Comparison of ENCODE assay signal across 28 cellular contexts in the genomic region with DNA sequence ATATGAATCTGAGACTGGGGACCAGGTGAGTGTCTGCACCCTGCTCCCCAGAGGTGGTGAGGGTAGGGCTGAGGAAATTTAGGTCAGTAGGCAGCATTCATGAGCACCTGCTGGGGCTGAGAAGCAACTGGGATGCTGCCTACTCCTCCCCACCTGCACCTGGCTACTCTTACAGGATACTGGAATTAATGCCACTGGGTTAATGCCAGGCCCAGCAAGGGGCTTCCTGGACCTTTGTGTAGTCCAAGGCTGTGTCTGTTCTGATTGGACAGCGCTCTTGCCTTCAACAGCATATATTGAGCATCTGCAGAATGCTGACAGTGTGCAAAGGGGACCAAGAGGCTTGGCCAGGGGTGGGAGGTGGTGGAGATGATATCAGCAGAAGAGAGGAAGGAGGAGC. TPM values are rescaled to one million over a fixed set of nuclear protein-coding genes. Genes with fewer than 3 reads are reported as not detected.
"Had no signal": no experiment of that assay in that cellular context is flagged by ENCODE, and none has a peak within 500 bp of the region (broad histone marks: within the 10 kb centered on the region; RNA-seq: fewer than 3 reads in every experiment).

No MANE protein-coding gene starts in this region.

- H3K4me1 ChIP-seq: Peyer's patch, SJSA1 had no signal

- H3K4me3 ChIP-seq: Peyer's patch, SJSA1 had no signal

- H3K27me3 ChIP-seq: brain microvascular endothelial cell, Peyer's patch had no signal

- H3K4me1 Mint-ChIP-seq: activated naive CD4-positive, alpha-beta T cell treated with anti-CD3 and anti-CD28 coated beads, Interleukin-2, amount 10 ng/mL, durations not matched to agents 7 days and 5 days; activated naive CD8-positive, alpha-beta T cell treated with anti-CD3 and anti-CD28 coated beads for 36 hours had no signal

- H3K9me3 ChIP-seq: Peyer's patch, SJSA1 had no signal

- H3K36me3 ChIP-seq: brain microvascular endothelial cell, Peyer's patch, SJSA1 had no signal

- H3K27ac ChIP-seq: brain microvascular endothelial cell, Peyer's patch, RWPE1, SJSA1 had no signal

- H3K36me3 Mint-ChIP-seq: activated naive CD4-positive, alpha-beta T cell treated with anti-CD3 and anti-CD28 coated beads, Interleukin-2, amount 10 ng/mL, durations not matched to agents 7 days and 5 days; activated naive CD8-positive, alpha-beta T cell treated with anti-CD3 and anti-CD28 coated beads for 36 hours had no signal

- H3K27ac Mint-ChIP-seq: activated CD8-positive, alpha-beta T cell treated with anti-CD3 and anti-CD28 coated beads for 36 hours; activated naive CD4-positive, alpha-beta T cell treated with anti-CD3 and anti-CD28 coated beads, Interleukin-2, amount 10 ng/mL, durations not matched to agents 7 days and 5 days; activated naive CD8-positive, alpha-beta T cell treated with anti-CD3 and anti-CD28 coated beads for 36 hours; activated T-cell treated with anti-CD3 and anti-CD28 coated beads, Interleukin-2, amount 50 U/mL, for 72 hours; activated T-helper 2 cell treated with anti-CD3 and anti-CD28 coated beads, Interferon-gamma antibody, Interleukin-2, Interleukin-4, amounts not matched to agents 10 μg/mL and 5 μg/mL and 100 μg/mL, durations not matched to agents 14 hours and 24 hours and 36 hours had no signal

- DNase-seq: activated CD4-positive, alpha-beta T cell treated with anti-CD3 and anti-CD28 coated beads for 4 hours; activated CD8-positive, alpha-beta memory T cell treated with anti-CD3 and anti-CD28 coated beads, Interleukin-2, amount 50 U/mL, for 4 hours; activated CD8-positive, alpha-beta T cell treated with anti-CD3 and anti-CD28 coated beads for 36 hours; activated gamma-delta T cell treated with Interleukin-2 at 50 U/mL for 16 hours; activated naive CD4-positive, alpha-beta T cell treated with anti-CD3 and anti-CD28 coated beads, Interleukin-2, amount 10 ng/mL, durations not matched to agents 7 days and 5 days; activated naive CD8-positive, alpha-beta T cell treated with anti-CD3 and anti-CD28 coated beads for 36 hours; activated T-cell treated with anti-CD3 and anti-CD28 coated beads, Interleukin-2, amount 50 U/mL, for 72 hours; brain microvascular endothelial cell; Kasumi-1; KBM-7; NCI-H1105 treated with DMSO at 0.1 percent for 48 hours; NCI-H1436 treated with DMSO at 0.1 percent for 48 hours; NCI-H187 treated with DMSO at 0.1 percent for 48 hours; NCI-H2081 treated with DMSO at 0.1 percent for 48 hours; NCI-H2227 treated with DMSO at 0.1 percent for 48 hours; NCI-H526; NCI-H774; NK-92 treated with Interleukin-12 subunit alpha and Interleukin-12 subunit beta, amount 100 ng/mL, for 24 hours; SHP77; SW 1271 had no signal

- H3K4me3 Mint-ChIP-seq: activated CD8-positive, alpha-beta T cell treated with anti-CD3 and anti-CD28 coated beads for 36 hours; activated naive CD4-positive, alpha-beta T cell treated with anti-CD3 and anti-CD28 coated beads, Interleukin-2, amount 10 ng/mL, durations not matched to agents 7 days and 5 days; activated naive CD8-positive, alpha-beta T cell treated with anti-CD3 and anti-CD28 coated beads for 36 hours; activated T-cell treated with anti-CD3 and anti-CD28 coated beads, Interleukin-2, amount 50 U/mL, for 72 hours had no signal

- ATAC-seq: activated CD4-positive, CD25-positive, alpha-beta regulatory T cell treated with anti-CD3 and anti-CD28 coated beads, Interleukin-2, amount 50 U/mL, for 24 hours; activated CD8-positive, alpha-beta T cell treated with anti-CD3 and anti-CD28 coated beads for 36 hours; activated T-cell treated with anti-CD3 and anti-CD28 coated beads, Interleukin-2, amount 50 U/mL, for 72 hours; SK-N-SH treated with all-trans-retinoic acid at 6 μM for 48 hours had no signal

- H3K9me3 Mint-ChIP-seq: activated CD8-positive, alpha-beta T cell treated with anti-CD3 and anti-CD28 coated beads for 36 hours; activated naive CD4-positive, alpha-beta T cell treated with anti-CD3 and anti-CD28 coated beads, Interleukin-2, amount 10 ng/mL, durations not matched to agents 7 days and 5 days; activated naive CD8-positive, alpha-beta T cell treated with anti-CD3 and anti-CD28 coated beads for 36 hours; activated T-cell treated with anti-CD3 and anti-CD28 coated beads, Interleukin-2, amount 50 U/mL, for 72 hours; activated T-helper 2 cell treated with anti-CD3 and anti-CD28 coated beads, Interferon-gamma antibody, Interleukin-2, Interleukin-4, amounts not matched to agents 10 μg/mL and 5 μg/mL and 100 μg/mL, durations not matched to agents 14 hours and 24 hours and 36 hours had no signal

RNA-seq across cellular contexts. Expression of a gene that starts 32.1 kb away (rescaled TPM):
- total RNA-seq: activated CD8-positive, alpha-beta T cell treated with anti-CD3 and anti-CD28 coated beads for 36 hours; activated naive CD8-positive, alpha-beta T cell treated with anti-CD3 and anti-CD28 coated beads for 36 hours; activated T-helper 2 cell treated with anti-CD3 and anti-CD28 coated beads, Interferon-gamma antibody, Interleukin-2, Interleukin-4, amounts not matched to agents 10 μg/mL and 5 μg/mL and 100 μg/mL, durations not matched to agents 14 hours and 24 hours and 36 hours; NCI-H460; SJSA1; T-helper 1 cell treated with Interleukin-12 subunit alpha and Interleukin-12 subunit beta and Interleukin-4 antibody, amounts not matched to agents 30 ng/mL and 1 ng/mL, for 36 hours had no signal
